In genomic region chr16:79788949-79789348, GRCh38 we compare ENCODE assay signal across 23 cellular contexts.
"Had no signal": no experiment of that assay in that cellular context is flagged by ENCODE, and none has a peak within 500 bp of the region (broad histone marks: within the 10 kb centered on the region; RNA-seq: fewer than 3 reads in every experiment).

No MANE protein-coding gene starts in this region.

- H3K27ac ChIP-seq: left lung, lower lobe of right lung, parathyroid adenoma, right atrium auricular region, right lobe of liver, stomach, testis, thyroid gland, transverse colon, upper lobe of left lung, vagina had no signal

- DNase-seq: kidney; left colon; left lung; lower lobe of right lung; mammary epithelial cell; mesenchymal stem cell; naive thymus-derived CD8-positive, alpha-beta T cell; nucleus accumbens; right lobe of liver; stimulated activated CD4-positive, alpha-beta T cell treated with anti-CD3 and anti-CD28 coated beads, Interleukin-12 subunit alpha, Interleukin-12 subunit beta, amount 100 ng/mL, for 4 hours; stimulated activated CD4-positive, alpha-beta T cell treated with anti-CD3 and anti-CD28 coated beads, Interleukin-15, amount 100 ng/mL, for 24 hours; stimulated activated CD4-positive, alpha-beta T cell treated with anti-CD3 and anti-CD28 coated beads, Interleukin-2, amount 100 ng/mL, for 24 hours; stimulated activated CD4-positive, alpha-beta T cell treated with anti-CD3 and anti-CD28 coated beads, Interleukin-4, amount 100 ng/mL, for 1 hour; stimulated activated naive B cell treated with anti-CD40 and anti-IgM and Interleukin-4, amounts not matched to agents 10 μg/mL and 1 μg/mL and 100 μg/mL, for 72 hours; stimulated activated naive CD8-positive, alpha-beta T cell treated with anti-CD3 and anti-CD28 coated beads, Interleukin-15, Interleukin-2, amounts not matched to agents 100 U/mL and 50 U/mL, for 24 hours; stomach; testis; thyroid gland; transverse colon; upper lobe of left lung had no signal

- ATAC-seq: left colon; left lung; lower lobe of right lung; naive thymus-derived CD8-positive, alpha-beta T cell; right lobe of liver; stimulated activated naive B cell treated with anti-CD40 and anti-IgM and Interleukin-4, amounts not matched to agents 10 μg/mL and 1 μg/mL and 100 μg/mL, for 72 hours; stimulated activated naive CD8-positive, alpha-beta T cell treated with anti-CD3 and anti-CD28 coated beads, Interleukin-15, Interleukin-2, amounts not matched to agents 100 U/mL and 50 U/mL, for 24 hours had no signal
